Comparison of ENCODE assay signal across 20 cellular contexts in the genomic region with DNA sequence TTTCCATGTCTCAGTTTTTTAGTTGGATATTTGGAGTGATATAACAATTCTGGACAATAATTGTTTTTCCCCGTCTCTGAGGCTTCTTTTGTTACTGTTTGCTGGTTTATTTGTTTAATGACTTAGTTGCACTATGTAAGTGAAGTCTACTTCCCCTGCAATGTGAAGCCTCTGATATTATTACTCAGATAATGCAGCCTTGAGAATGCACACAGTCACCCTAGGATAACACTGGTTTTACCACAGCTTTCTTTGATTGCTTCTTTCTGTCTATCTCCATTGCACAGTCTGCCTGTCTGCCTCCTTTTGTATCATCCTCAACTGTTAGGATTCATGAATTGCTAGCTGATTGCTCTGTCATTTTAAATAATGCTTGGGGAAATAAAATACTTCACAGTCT.
"Had no signal": no experiment of that assay in that cellular context is flagged by ENCODE, and none has a peak within 500 bp of the region (broad histone marks: within the 10 kb centered on the region; RNA-seq: fewer than 3 reads in every experiment).

No MANE protein-coding gene starts in this region.

- H3K4me1 Mint-ChIP-seq: activated CD4-positive, alpha-beta T cell treated with anti-CD3 and anti-CD28 coated beads for 36 hours; naive thymus-derived CD4-positive, alpha-beta T cell had no signal

- H3K27me3 ChIP-seq: dorsolateral prefrontal cortex, esophagus muscularis mucosa, hepatocyte, left lung, tibial nerve, vagina had no signal

- ATAC-seq: activated CD4-positive, alpha-beta T cell treated with anti-CD3 and anti-CD28 coated beads for 36 hours; activated T-cell treated with anti-CD3 and anti-CD28 coated beads, Interleukin-2, amount 50 U/mL, for 4 hours; left lung; naive thymus-derived CD4-positive, alpha-beta T cell had no signal

- H3K4me3 Mint-ChIP-seq: activated CD4-positive, alpha-beta memory T cell treated with anti-CD3 and anti-CD28 coated beads for 36 hours; activated CD4-positive, alpha-beta T cell treated with anti-CD3 and anti-CD28 coated beads for 36 hours; activated naive CD8-positive, alpha-beta T cell; activated T-cell treated with anti-CD3 and anti-CD28 coated beads, Interleukin-2, amount 50 U/mL, for 4 hours; naive thymus-derived CD4-positive, alpha-beta T cell had no signal

- H3K9me3 ChIP-seq: vagina had no signal

- H3K27me3 Mint-ChIP-seq: activated CD4-positive, alpha-beta memory T cell treated with anti-CD3 and anti-CD28 coated beads for 36 hours; activated CD4-positive, alpha-beta T cell treated with anti-CD3 and anti-CD28 coated beads for 36 hours; activated naive CD8-positive, alpha-beta T cell; naive thymus-derived CD4-positive, alpha-beta T cell had no signal

- H3K36me3 Mint-ChIP-seq: activated CD4-positive, alpha-beta memory T cell treated with anti-CD3 and anti-CD28 coated beads for 36 hours; activated naive CD8-positive, alpha-beta T cell; naive thymus-derived CD4-positive, alpha-beta T cell had no signal

- H3K27ac ChIP-seq: dorsolateral prefrontal cortex, esophagus muscularis mucosa, hepatocyte, left lung, tibial nerve, vagina, VCaP had no signal

- H3K4me1 ChIP-seq: esophagus muscularis mucosa, left lung, tibial nerve, vagina had no signal

- H3K36me3 ChIP-seq: esophagus muscularis mucosa, left lung, tibial nerve, vagina had no signal

- DNase-seq: activated CD4-positive, alpha-beta memory T cell treated with anti-CD3 and anti-CD28 coated beads for 36 hours; activated CD4-positive, alpha-beta T cell treated with anti-CD3 and anti-CD28 coated beads for 36 hours; activated effector memory CD4-positive, alpha-beta T cell treated with Interleukin-2 at 50 U/mL for 16 hours; activated T-cell treated with anti-CD3 and anti-CD28 coated beads, Interleukin-2, amount 50 U/mL, for 4 hours; amygdala; dorsolateral prefrontal cortex; left lung; mammary epithelial cell; naive thymus-derived CD4-positive, alpha-beta T cell; nucleus accumbens; stimulated activated CD4-positive, alpha-beta T cell treated with anti-CD3 and anti-CD28 coated beads, Interleukin-4, amount 100 ng/mL, for 24 hours; stimulated activated naive CD4-positive, alpha-beta T cell treated with Interleukin-2 at 50 U/mL for 16 hours; substantia nigra; T-helper 9 cell had no signal

- H3K4me3 ChIP-seq: dorsolateral prefrontal cortex, esophagus muscularis mucosa, hepatocyte, left lung, tibial nerve, vagina had no signal

- H3K27ac Mint-ChIP-seq: activated CD4-positive, alpha-beta memory T cell treated with anti-CD3 and anti-CD28 coated beads for 36 hours; activated CD4-positive, alpha-beta T cell treated with anti-CD3 and anti-CD28 coated beads for 36 hours; activated naive CD8-positive, alpha-beta T cell; naive thymus-derived CD4-positive, alpha-beta T cell had no signal
